In the genomic region with DNA sequence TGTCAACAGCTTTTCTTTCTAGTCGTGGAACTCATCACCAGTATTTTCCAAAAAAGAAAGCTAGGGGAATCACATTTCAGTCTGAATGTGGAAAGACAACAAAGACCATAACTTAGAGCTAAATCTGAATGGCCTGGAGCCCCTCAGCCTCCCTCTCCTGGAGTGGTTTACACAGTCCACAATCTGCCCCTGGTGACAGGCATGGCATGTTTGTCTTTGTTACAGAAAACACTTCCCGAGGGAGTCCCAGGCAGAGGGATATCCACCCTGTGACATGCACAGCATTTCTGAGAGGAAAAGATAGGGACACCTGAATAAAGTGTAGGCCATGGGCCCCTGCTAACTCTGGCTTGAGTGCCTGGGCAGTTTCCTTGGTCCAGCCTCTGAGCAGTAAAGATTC, we compare ENCODE assay signal across 1 cellular context.
TF ChIP-seq lines count a peak whose summit lies in the region.

No MANE protein-coding gene starts in this region.

TF ChIP-seq in HepG2, 621 proteins besides CTCF, POLR2A, EP300 and RAD21 (continued from another document and continues in another):
- TF ChIP-seq, protein P1, sequence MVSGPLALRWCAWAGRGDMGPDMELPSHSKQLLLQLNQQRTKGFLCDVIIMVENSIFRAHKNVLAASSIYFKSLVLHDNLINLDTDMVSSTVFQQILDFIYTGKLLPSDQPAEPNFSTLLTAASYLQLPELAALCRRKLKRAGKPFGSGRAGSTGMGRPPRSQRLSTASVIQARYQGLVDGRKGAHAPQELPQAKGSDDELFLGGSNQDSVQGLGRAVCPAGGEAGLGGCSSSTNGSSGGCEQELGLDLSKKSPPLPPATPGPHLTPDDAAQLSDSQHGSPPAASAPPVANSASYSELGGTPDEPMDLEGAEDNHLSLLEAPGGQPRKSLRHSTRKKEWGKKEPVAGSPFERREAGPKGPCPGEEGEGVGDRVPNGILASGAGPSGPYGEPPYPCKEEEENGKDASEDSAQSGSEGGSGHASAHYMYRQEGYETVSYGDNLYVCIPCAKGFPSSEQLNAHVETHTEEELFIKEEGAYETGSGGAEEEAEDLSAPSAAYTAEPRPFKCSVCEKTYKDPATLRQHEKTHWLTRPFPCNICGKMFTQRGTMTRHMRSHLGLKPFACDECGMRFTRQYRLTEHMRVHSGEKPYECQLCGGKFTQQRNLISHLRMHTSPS (CRISPR knock-in tag; IDR thresholded peaks at IDR 0.05; ENCODE audit: low read depth): no peak
- TF ChIP-seq, protein P2, sequence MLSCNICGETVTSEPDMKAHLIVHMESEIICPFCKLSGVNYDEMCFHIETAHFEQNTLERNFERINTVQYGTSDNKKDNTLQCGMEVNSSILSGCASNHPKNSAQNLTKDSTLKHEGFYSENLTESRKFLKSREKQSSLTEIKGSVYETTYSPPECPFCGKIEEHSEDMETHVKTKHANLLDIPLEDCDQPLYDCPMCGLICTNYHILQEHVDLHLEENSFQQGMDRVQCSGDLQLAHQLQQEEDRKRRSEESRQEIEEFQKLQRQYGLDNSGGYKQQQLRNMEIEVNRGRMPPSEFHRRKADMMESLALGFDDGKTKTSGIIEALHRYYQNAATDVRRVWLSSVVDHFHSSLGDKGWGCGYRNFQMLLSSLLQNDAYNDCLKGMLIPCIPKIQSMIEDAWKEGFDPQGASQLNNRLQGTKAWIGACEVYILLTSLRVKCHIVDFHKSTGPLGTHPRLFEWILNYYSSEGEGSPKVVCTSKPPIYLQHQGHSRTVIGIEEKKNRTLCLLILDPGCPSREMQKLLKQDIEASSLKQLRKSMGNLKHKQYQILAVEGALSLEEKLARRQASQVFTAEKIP (CRISPR knock-in tag; IDR thresholded peaks at IDR 0.05; ENCODE audit: borderline replicate concordance): no peak
- TF ChIP-seq NBN (conservative IDR thresholded peaks at IDR 0.05) (no peak), POLR2AphosphoS5 (IDR thresholded peaks at IDR 0.05; ENCODE audit: low read depth, low read length) (no peak), ZNF891 (CRISPR knock-in tag; IDR thresholded peaks at IDR 0.05) (no peak), ZFP62 (CRISPR knock-in tag; IDR thresholded peaks at IDR 0.05) (no peak), GZF1 (CRISPR knock-in tag; IDR thresholded peaks at IDR 0.05) (no peak), ZZZ3 (CRISPR knock-in tag; IDR thresholded peaks at IDR 0.05; ENCODE audit: borderline replicate concordance) (no peak), MAFG (CRISPR knock-in tag; IDR thresholded peaks at IDR 0.05) (no peak), ADNP (CRISPR knock-in tag; IDR thresholded peaks at IDR 0.05) (no peak), ARNT2 (CRISPR knock-in tag; IDR thresholded peaks at IDR 0.05; ENCODE audit: low read depth) (no peak), TCF7 (IDR thresholded peaks at IDR 0.05; ENCODE audit: low read depth) (no peak), ZNF781 (CRISPR knock-in tag; IDR thresholded peaks at IDR 0.05; ENCODE audit: borderline replicate concordance, not compliant biosample characterization) (no peak), TBP (CRISPR knock-in tag; IDR thresholded peaks at IDR 0.05) (no peak), ZNF598 (CRISPR knock-in tag; IDR thresholded peaks at IDR 0.05; ENCODE audit: borderline replicate concordance) (no peak), NFE2L2 (IDR thresholded peaks at IDR 0.05; ENCODE audit: low read length) (no peak), MTA3 (CRISPR knock-in tag; IDR thresholded peaks at IDR 0.05) (no peak), SMYD3 (CRISPR knock-in tag; IDR thresholded peaks at IDR 0.05) (0 out of 2 replicates have a peak, but pooled peaks have one; percentile 50), ZNF713 (CRISPR knock-in tag; IDR thresholded peaks at IDR 0.05) (no peak), KDM3A (CRISPR knock-in tag; IDR thresholded peaks at IDR 0.05; ENCODE audit: low read depth) (no peak), KMT2A (CRISPR knock-in tag; IDR thresholded peaks at IDR 0.05) (no peak), NR2F2 (IDR thresholded peaks at IDR 0.05; ENCODE audit: borderline replicate concordance, low read depth) (no peak), ZNF33B (CRISPR knock-in tag; IDR thresholded peaks at IDR 0.05) (no peak), JDP2 (CRISPR knock-in tag; IDR thresholded peaks at IDR 0.05; ENCODE audit: borderline replicate concordance) (no peak), SOX5 (CRISPR knock-in tag; IDR thresholded peaks at IDR 0.05; ENCODE audit: borderline replicate concordance) (peak; percentile 43; the same call in 1 of the 2 replicates), ZNF720 (CRISPR knock-in tag; IDR thresholded peaks at IDR 0.05) (no peak)
- TF ChIP-seq, protein P3, sequence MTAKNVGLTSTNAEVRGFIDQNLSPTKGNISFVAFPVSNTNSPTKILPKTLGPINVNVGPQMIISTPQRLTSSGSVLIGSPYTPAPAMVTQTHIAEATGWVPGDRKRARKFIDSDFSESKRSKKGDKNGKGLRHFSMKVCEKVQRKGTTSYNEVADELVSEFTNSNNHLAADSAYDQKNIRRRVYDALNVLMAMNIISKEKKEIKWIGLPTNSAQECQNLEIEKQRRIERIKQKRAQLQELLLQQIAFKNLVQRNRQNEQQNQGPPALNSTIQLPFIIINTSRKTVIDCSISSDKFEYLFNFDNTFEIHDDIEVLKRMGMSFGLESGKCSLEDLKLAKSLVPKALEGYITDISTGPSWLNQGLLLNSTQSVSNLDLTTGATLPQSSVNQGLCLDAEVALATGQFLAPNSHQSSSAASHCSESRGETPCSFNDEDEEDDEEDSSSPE (CRISPR knock-in tag; IDR thresholded peaks at IDR 0.05): no peak
- TF ChIP-seq, protein P4, sequence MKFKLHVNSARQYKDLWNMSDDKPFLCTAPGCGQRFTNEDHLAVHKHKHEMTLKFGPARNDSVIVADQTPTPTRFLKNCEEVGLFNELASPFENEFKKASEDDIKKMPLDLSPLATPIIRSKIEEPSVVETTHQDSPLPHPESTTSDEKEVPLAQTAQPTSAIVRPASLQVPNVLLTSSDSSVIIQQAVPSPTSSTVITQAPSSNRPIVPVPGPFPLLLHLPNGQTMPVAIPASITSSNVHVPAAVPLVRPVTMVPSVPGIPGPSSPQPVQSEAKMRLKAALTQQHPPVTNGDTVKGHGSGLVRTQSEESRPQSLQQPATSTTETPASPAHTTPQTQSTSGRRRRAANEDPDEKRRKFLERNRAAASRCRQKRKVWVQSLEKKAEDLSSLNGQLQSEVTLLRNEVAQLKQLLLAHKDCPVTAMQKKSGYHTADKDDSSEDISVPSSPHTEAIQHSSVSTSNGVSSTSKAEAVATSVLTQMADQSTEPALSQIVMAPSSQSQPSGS (CRISPR knock-in tag; IDR thresholded peaks at IDR 0.05): no peak
- TF ChIP-seq, protein P5, sequence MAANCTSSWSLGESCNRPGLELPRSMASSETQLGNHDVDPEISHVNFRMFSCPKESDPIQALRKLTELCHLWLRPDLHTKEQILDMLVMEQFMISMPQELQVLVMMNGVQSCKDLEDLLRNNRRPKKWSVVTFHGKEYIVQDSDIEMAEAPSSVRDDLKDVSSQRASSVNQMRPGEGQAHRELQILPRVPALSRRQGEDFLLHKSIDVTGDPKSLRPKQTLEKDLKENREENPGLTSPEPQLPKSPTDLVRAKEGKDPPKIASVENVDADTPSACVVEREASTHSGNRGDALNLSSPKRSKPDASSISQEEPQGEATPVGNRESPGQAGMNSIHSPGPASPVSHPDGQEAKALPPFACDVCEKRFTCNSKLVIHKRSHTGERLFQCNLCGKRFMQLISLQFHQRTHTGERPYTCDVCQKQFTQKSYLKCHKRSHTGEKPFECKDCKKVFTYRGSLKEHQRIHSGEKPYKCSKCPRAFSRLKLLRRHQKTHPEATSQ (CRISPR knock-in tag; IDR thresholded peaks at IDR 0.05; ENCODE audit: borderline replicate concordance): no peak
- TF ChIP-seq, protein P6, sequence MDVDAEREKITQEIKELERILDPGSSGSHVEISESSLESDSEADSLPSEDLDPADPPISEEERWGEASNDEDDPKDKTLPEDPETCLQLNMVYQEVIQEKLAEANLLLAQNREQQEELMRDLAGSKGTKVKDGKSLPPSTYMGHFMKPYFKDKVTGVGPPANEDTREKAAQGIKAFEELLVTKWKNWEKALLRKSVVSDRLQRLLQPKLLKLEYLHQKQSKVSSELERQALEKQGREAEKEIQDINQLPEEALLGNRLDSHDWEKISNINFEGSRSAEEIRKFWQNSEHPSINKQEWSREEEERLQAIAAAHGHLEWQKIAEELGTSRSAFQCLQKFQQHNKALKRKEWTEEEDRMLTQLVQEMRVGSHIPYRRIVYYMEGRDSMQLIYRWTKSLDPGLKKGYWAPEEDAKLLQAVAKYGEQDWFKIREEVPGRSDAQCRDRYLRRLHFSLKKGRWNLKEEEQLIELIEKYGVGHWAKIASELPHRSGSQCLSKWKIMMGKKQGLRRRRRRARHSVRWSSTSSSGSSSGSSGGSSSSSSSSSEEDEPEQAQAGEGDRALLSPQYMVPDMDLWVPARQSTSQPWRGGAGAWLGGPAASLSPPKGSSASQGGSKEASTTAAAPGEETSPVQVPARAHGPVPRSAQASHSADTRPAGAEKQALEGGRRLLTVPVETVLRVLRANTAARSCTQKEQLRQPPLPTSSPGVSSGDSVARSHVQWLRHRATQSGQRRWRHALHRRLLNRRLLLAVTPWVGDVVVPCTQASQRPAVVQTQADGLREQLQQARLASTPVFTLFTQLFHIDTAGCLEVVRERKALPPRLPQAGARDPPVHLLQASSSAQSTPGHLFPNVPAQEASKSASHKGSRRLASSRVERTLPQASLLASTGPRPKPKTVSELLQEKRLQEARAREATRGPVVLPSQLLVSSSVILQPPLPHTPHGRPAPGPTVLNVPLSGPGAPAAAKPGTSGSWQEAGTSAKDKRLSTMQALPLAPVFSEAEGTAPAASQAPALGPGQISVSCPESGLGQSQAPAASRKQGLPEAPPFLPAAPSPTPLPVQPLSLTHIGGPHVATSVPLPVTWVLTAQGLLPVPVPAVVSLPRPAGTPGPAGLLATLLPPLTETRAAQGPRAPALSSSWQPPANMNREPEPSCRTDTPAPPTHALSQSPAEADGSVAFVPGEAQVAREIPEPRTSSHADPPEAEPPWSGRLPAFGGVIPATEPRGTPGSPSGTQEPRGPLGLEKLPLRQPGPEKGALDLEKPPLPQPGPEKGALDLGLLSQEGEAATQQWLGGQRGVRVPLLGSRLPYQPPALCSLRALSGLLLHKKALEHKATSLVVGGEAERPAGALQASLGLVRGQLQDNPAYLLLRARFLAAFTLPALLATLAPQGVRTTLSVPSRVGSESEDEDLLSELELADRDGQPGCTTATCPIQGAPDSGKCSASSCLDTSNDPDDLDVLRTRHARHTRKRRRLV (CRISPR knock-in tag; IDR thresholded peaks at IDR 0.05): no peak
- TF ChIP-seq, protein P7, sequence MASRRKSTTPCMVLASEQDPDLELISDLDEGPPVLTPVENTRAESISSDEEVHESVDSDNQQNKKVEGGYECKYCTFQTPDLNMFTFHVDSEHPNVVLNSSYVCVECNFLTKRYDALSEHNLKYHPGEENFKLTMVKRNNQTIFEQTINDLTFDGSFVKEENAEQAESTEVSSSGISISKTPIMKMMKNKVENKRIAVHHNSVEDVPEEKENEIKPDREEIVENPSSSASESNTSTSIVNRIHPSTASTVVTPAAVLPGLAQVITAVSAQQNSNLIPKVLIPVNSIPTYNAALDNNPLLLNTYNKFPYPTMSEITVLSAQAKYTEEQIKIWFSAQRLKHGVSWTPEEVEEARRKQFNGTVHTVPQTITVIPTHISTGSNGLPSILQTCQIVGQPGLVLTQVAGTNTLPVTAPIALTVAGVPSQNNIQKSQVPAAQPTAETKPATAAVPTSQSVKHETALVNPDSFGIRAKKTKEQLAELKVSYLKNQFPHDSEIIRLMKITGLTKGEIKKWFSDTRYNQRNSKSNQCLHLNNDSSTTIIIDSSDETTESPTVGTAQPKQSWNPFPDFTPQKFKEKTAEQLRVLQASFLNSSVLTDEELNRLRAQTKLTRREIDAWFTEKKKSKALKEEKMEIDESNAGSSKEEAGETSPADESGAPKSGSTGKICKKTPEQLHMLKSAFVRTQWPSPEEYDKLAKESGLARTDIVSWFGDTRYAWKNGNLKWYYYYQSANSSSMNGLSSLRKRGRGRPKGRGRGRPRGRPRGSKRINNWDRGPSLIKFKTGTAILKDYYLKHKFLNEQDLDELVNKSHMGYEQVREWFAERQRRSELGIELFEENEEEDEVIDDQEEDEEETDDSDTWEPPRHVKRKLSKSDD (CRISPR knock-in tag; IDR thresholded peaks at IDR 0.05; ENCODE audit: low read depth): no peak
- TF ChIP-seq, protein P8, sequence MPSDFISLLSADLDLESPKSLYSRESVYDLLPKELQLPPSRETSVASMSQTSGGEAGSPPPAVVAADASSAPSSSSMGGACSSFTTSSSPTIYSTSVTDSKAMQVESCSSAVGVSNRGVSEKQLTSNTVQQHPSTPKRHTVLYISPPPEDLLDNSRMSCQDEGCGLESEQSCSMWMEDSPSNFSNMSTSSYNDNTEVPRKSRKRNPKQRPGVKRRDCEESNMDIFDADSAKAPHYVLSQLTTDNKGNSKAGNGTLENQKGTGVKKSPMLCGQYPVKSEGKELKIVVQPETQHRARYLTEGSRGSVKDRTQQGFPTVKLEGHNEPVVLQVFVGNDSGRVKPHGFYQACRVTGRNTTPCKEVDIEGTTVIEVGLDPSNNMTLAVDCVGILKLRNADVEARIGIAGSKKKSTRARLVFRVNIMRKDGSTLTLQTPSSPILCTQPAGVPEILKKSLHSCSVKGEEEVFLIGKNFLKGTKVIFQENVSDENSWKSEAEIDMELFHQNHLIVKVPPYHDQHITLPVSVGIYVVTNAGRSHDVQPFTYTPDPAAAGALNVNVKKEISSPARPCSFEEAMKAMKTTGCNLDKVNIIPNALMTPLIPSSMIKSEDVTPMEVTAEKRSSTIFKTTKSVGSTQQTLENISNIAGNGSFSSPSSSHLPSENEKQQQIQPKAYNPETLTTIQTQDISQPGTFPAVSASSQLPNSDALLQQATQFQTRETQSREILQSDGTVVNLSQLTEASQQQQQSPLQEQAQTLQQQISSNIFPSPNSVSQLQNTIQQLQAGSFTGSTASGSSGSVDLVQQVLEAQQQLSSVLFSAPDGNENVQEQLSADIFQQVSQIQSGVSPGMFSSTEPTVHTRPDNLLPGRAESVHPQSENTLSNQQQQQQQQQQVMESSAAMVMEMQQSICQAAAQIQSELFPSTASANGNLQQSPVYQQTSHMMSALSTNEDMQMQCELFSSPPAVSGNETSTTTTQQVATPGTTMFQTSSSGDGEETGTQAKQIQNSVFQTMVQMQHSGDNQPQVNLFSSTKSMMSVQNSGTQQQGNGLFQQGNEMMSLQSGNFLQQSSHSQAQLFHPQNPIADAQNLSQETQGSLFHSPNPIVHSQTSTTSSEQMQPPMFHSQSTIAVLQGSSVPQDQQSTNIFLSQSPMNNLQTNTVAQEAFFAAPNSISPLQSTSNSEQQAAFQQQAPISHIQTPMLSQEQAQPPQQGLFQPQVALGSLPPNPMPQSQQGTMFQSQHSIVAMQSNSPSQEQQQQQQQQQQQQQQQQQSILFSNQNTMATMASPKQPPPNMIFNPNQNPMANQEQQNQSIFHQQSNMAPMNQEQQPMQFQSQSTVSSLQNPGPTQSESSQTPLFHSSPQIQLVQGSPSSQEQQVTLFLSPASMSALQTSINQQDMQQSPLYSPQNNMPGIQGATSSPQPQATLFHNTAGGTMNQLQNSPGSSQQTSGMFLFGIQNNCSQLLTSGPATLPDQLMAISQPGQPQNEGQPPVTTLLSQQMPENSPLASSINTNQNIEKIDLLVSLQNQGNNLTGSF (CRISPR knock-in tag; IDR thresholded peaks at IDR 0.05): no peak
- TF ChIP-seq, protein P9, sequence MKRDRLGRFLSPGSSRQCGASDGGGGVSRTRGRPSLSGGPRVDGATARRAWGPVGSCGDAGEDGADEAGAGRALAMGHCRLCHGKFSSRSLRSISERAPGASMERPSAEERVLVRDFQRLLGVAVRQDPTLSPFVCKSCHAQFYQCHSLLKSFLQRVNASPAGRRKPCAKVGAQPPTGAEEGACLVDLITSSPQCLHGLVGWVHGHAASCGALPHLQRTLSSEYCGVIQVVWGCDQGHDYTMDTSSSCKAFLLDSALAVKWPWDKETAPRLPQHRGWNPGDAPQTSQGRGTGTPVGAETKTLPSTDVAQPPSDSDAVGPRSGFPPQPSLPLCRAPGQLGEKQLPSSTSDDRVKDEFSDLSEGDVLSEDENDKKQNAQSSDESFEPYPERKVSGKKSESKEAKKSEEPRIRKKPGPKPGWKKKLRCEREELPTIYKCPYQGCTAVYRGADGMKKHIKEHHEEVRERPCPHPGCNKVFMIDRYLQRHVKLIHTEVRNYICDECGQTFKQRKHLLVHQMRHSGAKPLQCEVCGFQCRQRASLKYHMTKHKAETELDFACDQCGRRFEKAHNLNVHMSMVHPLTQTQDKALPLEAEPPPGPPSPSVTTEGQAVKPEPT (CRISPR knock-in tag; IDR thresholded peaks at IDR 0.05; ENCODE audit: low read depth): no peak
